9 cellular contexts compared by ENCODE assay signal in genomic region chr6:166307082-166307980, GRCh38. TPM values are rescaled to one million over a fixed set of nuclear protein-coding genes. Genes with fewer than 3 reads are reported as not detected.
DNase-seq lines count a peak whose midpoint lies in the region; ATAC-seq, FAIRE-seq and TF ChIP-seq lines count a peak whose summit lies in the region.
"Had no signal": no experiment of that assay in that cellular context is flagged by ENCODE, and none has a peak within 500 bp of the region (broad histone marks: within the 10 kb centered on the region; RNA-seq: fewer than 3 reads in every experiment).

No MANE protein-coding gene starts in this region.

- H3K4me1 ChIP-seq in A549 = no peaks in the 10 kb centered on the region

- DNase-seq in A549 (ENCODE audit: low read depth in 1 of 2, low spot score in 1 of 2) = no peak
- peak; percentile 70 for DNase-seq in iPS-NIHi11 (ENCODE audit: low spot score)
- DNase-seq in stimulated activated naive CD8-positive, alpha-beta T cell treated with anti-CD3 and anti-CD28 coated beads, Interleukin-15, Interleukin-2, amounts not matched to agents 100 U/mL and 50 U/mL, for 24 hours = peak; percentile 14
- DNase-seq in dermis blood vessel endothelial cell = no peak
- no peak for DNase-seq in mucosa of gallbladder (ENCODE audit: low spot score)

- no peak for TF ChIP-seq POLR2A in A549 (IDR thresholded peaks at IDR 0.05; ENCODE audit: low read length)

- peaks cover 37% of the 10 kb centered on the region for H3K27me3 Mint-ChIP-seq in activated T-helper 17 cell treated with anti-CD3 and anti-CD28 coated beads, Interleukin-2, amount 50 U/mL, for 72 hours

- H3K4me1 Mint-ChIP-seq in activated T-helper 17 cell treated with anti-CD3 and anti-CD28 coated beads, Interleukin-2, amount 50 U/mL, for 72 hours = no peaks in the 10 kb centered on the region

- TF ChIP-seq EP300 in A549 (IDR thresholded peaks at IDR 0.05) = no peak

- TF ChIP-seq RAD21 in A549 (conservative IDR thresholded peaks at IDR 0.05 in 1 of 2, IDR thresholded peaks at IDR 0.05 in 1 of 2) = no peak

- POLR2A ChIA-PET in A549 (lab: Yijun Ruan, JAX) = no interaction called here

- peak overlapping the region; percentile 95 for H3K4me2 ChIP-seq in A549

- peak overlapping the region; percentile 42 for H3K4me3 Mint-ChIP-seq in activated T-helper 17 cell treated with anti-CD3 and anti-CD28 coated beads, Interleukin-2, amount 50 U/mL, for 72 hours

- no peak for FAIRE-seq in A549 (lab: Jason Lieb, UNC)

- H3K4me3 ChIP-seq in A549 = peak overlapping the region; percentile 54

- no peaks in the 10 kb centered on the region for H3K36me3 Mint-ChIP-seq in activated T-helper 17 cell treated with anti-CD3 and anti-CD28 coated beads, Interleukin-2, amount 50 U/mL, for 72 hours (ENCODE audit: low read depth)
- H3K36me3 Mint-ChIP-seq: activated naive CD8-positive, alpha-beta T cell had no signal

- no peaks in the 10 kb centered on the region for H3K9me3 Mint-ChIP-seq in activated T-helper 17 cell treated with anti-CD3 and anti-CD28 coated beads, Interleukin-2, amount 50 U/mL, for 72 hours

- CTCF ChIA-PET in A549 (lab: Yijun Ruan, JAX) = no interaction called here

- H3K9me3 ChIP-seq in A549 = no peaks in the 10 kb centered on the region

- ATAC-seq in A549 (peak; percentile 55 to 60; a peak in 5 of 6 replicates), GM18498 (IDR thresholded peaks at IDR 0.05; ENCODE audit: unreplicated experiment) (peak; percentile 34), HG03064 (IDR thresholded peaks at IDR 0.05; ENCODE audit: low read depth, unreplicated experiment) (peak; percentile 30)
- peak; percentile 37 for ATAC-seq in activated T-helper 17 cell treated with anti-CD3 and anti-CD28 coated beads, Interleukin-2, amount 50 U/mL, for 72 hours (replicated peaks)
- ATAC-seq in stimulated activated naive CD8-positive, alpha-beta T cell treated with anti-CD3 and anti-CD28 coated beads, Interleukin-15, Interleukin-2, amounts not matched to agents 100 U/mL and 50 U/mL, for 24 hours = peak; percentile 37

- no peak for TF ChIP-seq CTCF in A549 (IDR thresholded peaks at IDR 0.05)

- H3K27ac Mint-ChIP-seq in activated T-helper 17 cell treated with anti-CD3 and anti-CD28 coated beads, Interleukin-2, amount 50 U/mL, for 72 hours = no peak overlapping the region
- H3K27ac Mint-ChIP-seq: activated naive CD8-positive, alpha-beta T cell had no signal

- peak overlapping the region; percentile 59 to 79; a peak in 4 of 6 replicates for H3K27ac ChIP-seq in A549

- 88% methylated on average over 22 of the region's 111 CpGs for WGBS in A549 (ENCODE audit: missing lambda C conversion rate)

TF ChIP-seq in A549, 52 proteins besides CTCF, POLR2A, EP300 and RAD21:
- TF ChIP-seq E2F6 (IDR thresholded peaks at IDR 0.05; ENCODE audit: borderline replicate concordance, low read depth) (no peak), NPAS2 (CRISPR knock-in tag; IDR thresholded peaks at IDR 0.05; ENCODE audit: borderline replicate concordance) (no peak), JUN (IDR thresholded peaks at IDR 0.05) (no peak), NR3C1 (IDR thresholded peaks at IDR 0.05) (no peak), MAFK (IDR thresholded peaks at IDR 0.05; ENCODE audit: partially characterized antibody) (no peak), CBX2 (IDR thresholded peaks at IDR 0.05; ENCODE audit: borderline replicate concordance, low read depth) (no peak), RNF2 (IDR thresholded peaks at IDR 0.05; ENCODE audit: borderline replicate concordance, low read depth) (no peak), RARB (CRISPR knock-in tag; IDR thresholded peaks at IDR 0.05) (no peak), HMGXB4 (CRISPR knock-in tag; IDR thresholded peaks at IDR 0.05; ENCODE audit: borderline replicate concordance) (no peak), ELK1 (IDR thresholded peaks at IDR 0.05; ENCODE audit: low read depth, low read length) (no peak), CEBPB (IDR thresholded peaks at IDR 0.05) (no peak), POLR2AphosphoS2 (conservative IDR thresholded peaks at IDR 0.05; ENCODE audit: low read length) (no peak), NFE2L2 (conservative IDR thresholded peaks at IDR 0.05; ENCODE audit: low read length) (no peak)

RNA-seq across cellular contexts. Expression of gene PRR18, which starts 0.9 kb away (rescaled TPM):
- polyA plus RNA-seq in A549 (2011; rRNA removed) = 0.07 and 0.13 TPM in 2 replicates
- polyA plus RNA-seq in A549 (2012; cell fraction: cytosol; rRNA removed) = 0.05 and 0.08 TPM in 2 replicates
- 0.06 and 0.10 TPM in 2 replicates for polyA plus RNA-seq in A549 (2012; cell fraction: nucleus; rRNA removed)
- polyA plus RNA-seq in A549 (2017; fragmentation: RNase III; extraction: RNeasy Plus Mini Kit Qiagen cat#74134 plus additional on column Dnase treatment) = 0.04 to 0.08 TPM (median 0.08 TPM) in 3 replicates
- 0.08 and 0.34 TPM in 2 replicates for polyA minus RNA-seq in A549 (2011; rRNA and poly(A)+ RNA removed)
- total RNA-seq in activated T-helper 17 cell treated with anti-CD3 and anti-CD28 coated beads, Interleukin-2, amount 50 U/mL, for 72 hours = not detected
- not detected in 2 replicates for total RNA-seq in dermis blood vessel endothelial cell
- total RNA-seq in mucosa of gallbladder = not detected

RNA-seq across cellular contexts. Expression of gene SFT2D1, which starts 35.0 kb away (rescaled TPM):
- polyA plus RNA-seq in A549 (2011; rRNA removed) (61.6 and 74.4 TPM in 2 replicates), A549 (2017; fragmentation: RNase III; extraction: RNeasy Plus Mini Kit Qiagen cat#74134 plus additional on column Dnase treatment) (39.8 to 48.1 TPM (median 47.3 TPM) in 3 replicates)
- polyA plus RNA-seq in A549 (2012; cell fraction: cytosol; rRNA removed) = 54.9 and 57.0 TPM in 2 replicates
- polyA plus RNA-seq in A549 (2012; cell fraction: nucleus; rRNA removed) = 23.3 and 50.9 TPM in 2 replicates
- polyA minus RNA-seq in A549 (2011; rRNA and poly(A)+ RNA removed) = 9.5 and 13.0 TPM in 2 replicates
- 10 to 100 TPM; 40.1 to 43.8 TPM for total RNA-seq in activated T-helper 17 cell treated with anti-CD3 and anti-CD28 coated beads, Interleukin-2, amount 50 U/mL, for 72 hours
- total RNA-seq in dermis blood vessel endothelial cell (18.1 and 31.8 TPM in 2 replicates), mucosa of gallbladder (43.9 TPM)

Comparison
In these comparisons a context has a peak if more than half of its experiments do, and no peak if none do; other contexts are left out.
1. DNase-seq: peak in iPS-NIHi11 (single experiment) and stimulated activated naive CD8-positive, alpha-beta T cell treated with anti-CD3 and anti-CD28 coated beads, Interleukin-15, Interleukin-2, amounts not matched to agents 100 U/mL and 50 U/mL, for 24 hours (single experiment); none in A549 (0 of 2), dermis blood vessel endothelial cell (single experiment) and mucosa of gallbladder (single experiment).
2. Peak in every context shown above with its lines, with median percentiles within 50 percentile points of each other: ATAC-seq.